ENCODE assay signal across 13 cellular contexts in genomic region chr7:114943953-114944741, GRCh38. TPM values are rescaled to one million over a fixed set of nuclear protein-coding genes. Genes with fewer than 3 reads are reported as not detected.
DNase-seq lines count a peak whose midpoint lies in the region; ATAC-seq, FAIRE-seq and TF ChIP-seq lines count a peak whose summit lies in the region.
"Had no signal": no experiment of that assay in that cellular context is flagged by ENCODE, and none has a peak within 500 bp of the region (broad histone marks: within the 10 kb centered on the region; RNA-seq: fewer than 3 reads in every experiment).

No MANE protein-coding gene starts in this region.

- H3K4me1 ChIP-seq in CD8-positive, alpha-beta memory T cell (ENCODE audit: insufficient read depth, low read length) = peaks cover 46% of the 10 kb centered on the region
- peaks cover 18% of the 10 kb centered on the region for H3K4me1 ChIP-seq in SJSA1 (replicated peaks)
- peaks cover 20 to 25% of the 10 kb centered on the region in 2 donors for H3K4me1 ChIP-seq in gastrocnemius medialis

- H3K36me3 Mint-ChIP-seq in CD8-positive, alpha-beta memory T cell = peaks cover 0 to 60% (median 30%) of the 10 kb centered on the region in 3 donors

- H3K27me3 Mint-ChIP-seq in CD8-positive, alpha-beta memory T cell = no peaks in the 10 kb centered on the region

- peak overlapping the region in 1 of 7 donors; percentile 25 for H3K4me3 Mint-ChIP-seq in CD8-positive, alpha-beta memory T cell

- in situ Hi-C loops in gastrocnemius medialis (cut with MboI; ENCODE audit: low sequenced_read_pairs in 4 of 4) = no loop called here

- POLR2A ChIA-PET in CD8-positive, alpha-beta memory T cell (lab: Charles Lee) = no interaction called here

- TF ChIP-seq CTCF in fibroblast of the aortic adventitia (IDR thresholded peaks at IDR 0.05; ENCODE audit: insufficient read depth, low read length) = no peak
- no peak for TF ChIP-seq CTCF in gastrocnemius medialis (IDR thresholded peaks at IDR 0.05 in 4 of 5, conservative IDR thresholded peaks at IDR 0.05 in 1 of 5)

- no peak for FAIRE-seq in GM12891 (lab: Jason Lieb, UNC)

- H3K4me1 Mint-ChIP-seq in CD8-positive, alpha-beta memory T cell = peaks cover 69 to 97% (median 94%) of the 10 kb centered on the region in 3 donors

- TF ChIP-seq POLR2A in gastrocnemius medialis (IDR thresholded peaks at IDR 0.05) (no peak), GM12891 (IDR thresholded peaks at IDR 0.05; ENCODE audit: low read depth, low read length) (no peak)

- H3K27me3 ChIP-seq in CD8-positive, alpha-beta memory T cell (ENCODE audit: insufficient read depth, low read length, poor library complexity, severe bottlenecking) = no peaks in the 10 kb centered on the region
- H3K27me3 ChIP-seq in SJSA1 (replicated peaks) (no peaks in the 10 kb centered on the region), gastrocnemius medialis (no peaks in the 10 kb centered on the region)

- H3K9me3 Mint-ChIP-seq in CD8-positive, alpha-beta memory T cell = no peaks in the 10 kb centered on the region

- peak overlapping the region in 5 of 8 donors; percentile 33 to 83 (median 66) for H3K27ac Mint-ChIP-seq in CD8-positive, alpha-beta memory T cell

- H3K4me3 ChIP-seq in CD8-positive, alpha-beta memory T cell (ENCODE audit: low read length) = no peak overlapping the region
- H3K4me3 ChIP-seq in SJSA1 (no peak overlapping the region), fibroblast of the aortic adventitia (ENCODE audit: low read depth, low read length) (peak overlapping the region; percentile 55), gastrocnemius medialis (peak overlapping the region; percentile 48 to 52 (median 52))

- H3K36me3 ChIP-seq in CD8-positive, alpha-beta memory T cell (ENCODE audit: insufficient read depth, low read length) = peaks cover 4% of the 10 kb centered on the region
- peaks cover 17% of the 10 kb centered on the region for H3K36me3 ChIP-seq in SJSA1
- no peaks in the 10 kb centered on the region for H3K36me3 ChIP-seq in gastrocnemius medialis

- intact Hi-C loops in gastrocnemius medialis (cut with DNase I; ENCODE audit: low total_unique reads) = loop anchor here (10.0 kb wide), 1 partner anchor 61 kb away; no protein-coding TSS in a partner anchor

- CTCF ChIA-PET in CD8-positive, alpha-beta memory T cell (lab: Charles Lee) = interaction anchor here (1.3 kb wide), 1 partner anchor 9 kb away, joined by 3 read pairs; no protein-coding TSS in a partner anchor

- no peak overlapping the region for H3K27ac ChIP-seq in CD8-positive, alpha-beta memory T cell (ENCODE audit: low read depth, low read length)
- H3K27ac ChIP-seq in SJSA1 = peak overlapping the region; percentile 29
- peak overlapping the region; percentile 64 to 78 (median 76) for H3K27ac ChIP-seq in gastrocnemius medialis

- DNase-seq in CD8-positive, alpha-beta memory T cell = no peak
- DNase-seq in SJSA1 (ENCODE audit: low read depth in 1 of 2, low spot score in 2 of 2) (no peak), fibroblast of the aortic adventitia (ENCODE audit: low read depth) (no peak), gastrocnemius medialis (no peak), GM12891 (ENCODE audit: insufficient read length, low spot score) (no peak)
- DNase-seq: activated CD4-positive, alpha-beta T cell treated with anti-CD3 and anti-CD28 coated beads for 1 hour; activated gamma-delta T cell; NCI-H1048; NCI-H526 treated with DMSO at 0.1 percent for 48 hours; SIG-M5 had no signal

- no peaks in the 10 kb centered on the region for H3K9me3 ChIP-seq in CD8-positive, alpha-beta memory T cell (ENCODE audit: low read length)
- no peaks in the 10 kb centered on the region for H3K9me3 ChIP-seq in SJSA1 (replicated peaks)
- no peaks in the 10 kb centered on the region for H3K9me3 ChIP-seq in gastrocnemius medialis

- ATAC-seq in gastrocnemius medialis (no peak), HG02571 (IDR thresholded peaks at IDR 0.05; ENCODE audit: unreplicated experiment) (no peak), GM18520 (IDR thresholded peaks at IDR 0.05; ENCODE audit: unreplicated experiment) (no peak), HG03354 (IDR thresholded peaks at IDR 0.05; ENCODE audit: poor library complexity, severe bottlenecking, unreplicated experiment) (no peak)

TF ChIP-seq in GM12891, 5 proteins besides CTCF, POLR2A, EP300 and RAD21:
- TF ChIP-seq PAX5 (IDR thresholded peaks at IDR 0.05; ENCODE audit: insufficient read depth, low read length, severe bottlenecking) = no peak

RNA-seq across cellular contexts. Expression of gene MDFIC, which starts 22.3 kb away (rescaled TPM):
- 100 to 1,000 TPM; 131 to 135 TPM for total RNA-seq in CD8-positive, alpha-beta memory T cell
- 125 TPM for polyA plus RNA-seq in CD8-positive, alpha-beta memory T cell
- 43.5 and 65.0 TPM in 2 replicates for total RNA-seq in SJSA1 (2014; rRNA removed; shearing (Covaris generic))
- total RNA-seq in fibroblast of the aortic adventitia (ENCODE audit: low replicate concordance) = 15.9 and 72.1 TPM in 2 replicates
- 10 to 100 TPM in 3 of 4 donors, 1 to 10 TPM in 1; 6.3 to 11.6 (median 10.6) TPM for total RNA-seq in gastrocnemius medialis
- polyA plus RNA-seq in GM12891 (2012; ENCODE audit: low read depth, missing spikeins) = 46.9 TPM

Comparison
In these comparisons a context has a peak if more than half of its experiments do, and no peak if none do; other contexts are left out.
1. H3K4me3 ChIP-seq: peak in fibroblast of the aortic adventitia (single experiment) and gastrocnemius medialis (4 of 4); none in CD8-positive, alpha-beta memory T cell (single experiment) and SJSA1 (single experiment).